Comparison of ENCODE assay signal across 1 cellular context in the genomic region with DNA sequence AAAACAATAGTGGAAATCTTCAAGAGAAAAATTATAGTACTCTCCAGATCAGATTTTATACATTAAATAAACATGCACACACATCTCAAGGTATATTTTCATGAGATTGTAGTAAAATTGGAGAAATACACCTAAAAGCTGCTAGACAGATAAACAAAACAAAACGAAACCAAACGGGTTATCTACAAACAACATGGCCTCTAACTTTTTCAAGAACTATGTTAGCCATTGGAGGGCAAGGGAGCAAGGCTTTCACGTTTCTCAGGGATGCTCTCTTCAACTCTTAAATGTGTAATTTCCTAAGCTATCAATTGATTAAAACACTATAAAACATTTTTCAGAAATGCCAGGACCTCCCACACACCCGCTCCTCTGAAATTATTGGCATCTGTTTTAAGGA.
TF ChIP-seq lines count a peak whose summit lies in the region.

No MANE protein-coding gene starts in this region.

TF ChIP-seq in GM23338, 12 proteins besides CTCF, POLR2A, EP300 and RAD21 (continued from another document):
- TF ChIP-seq STAT1 (IDR thresholded peaks at IDR 0.05; ENCODE audit: unreplicated experiment) (no peak), NANOG (IDR thresholded peaks at IDR 0.05; ENCODE audit: borderline replicate concordance) (no peak)
TF ChIP-seq in GM23338: peak in this region for 0.
